15 cellular contexts compared by ENCODE assay signal in the genomic region with DNA sequence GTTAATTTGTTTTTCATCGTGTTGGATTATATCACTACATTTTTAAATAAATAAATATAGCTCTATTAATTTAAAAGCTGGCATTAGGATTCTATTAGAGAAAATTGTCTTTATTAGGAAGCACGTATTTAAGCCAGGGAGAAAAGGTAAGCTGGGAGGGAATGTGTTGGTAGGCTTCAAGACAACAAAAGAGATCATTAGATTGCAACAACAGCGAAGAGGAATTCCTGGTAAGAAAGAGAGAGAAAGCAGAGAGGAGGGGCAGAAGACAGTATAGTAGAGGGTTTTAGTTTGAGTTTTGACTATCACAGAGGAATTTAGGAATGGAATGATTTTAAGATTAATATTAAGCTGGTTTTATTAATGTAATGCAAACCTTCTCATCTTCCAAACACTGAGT.
DNase-seq lines count a peak whose midpoint lies in the region; ATAC-seq and TF ChIP-seq lines count a peak whose summit lies in the region.
"Had no signal": no experiment of that assay in that cellular context is flagged by ENCODE, and none has a peak within 500 bp of the region (broad histone marks: within the 10 kb centered on the region; RNA-seq: fewer than 3 reads in every experiment).

No MANE protein-coding gene starts in this region.

- H3K18ac ChIP-seq in mesendoderm (ENCODE audit: low read length) = no peak overlapping the region

- H3K4me1 Mint-ChIP-seq in WTC11 = peaks cover 15% of the 10 kb centered on the region
- H3K4me1 Mint-ChIP-seq in progenitor cell of endocrine pancreas (ENCODE audit: low read depth) = no peaks in the 10 kb centered on the region
- H3K4me1 Mint-ChIP-seq: CD4-positive, CD25-positive, alpha-beta regulatory T cell had no signal

- H3K4ac ChIP-seq in mesendoderm (ENCODE audit: low read depth, low read length) = no peak overlapping the region

- H3K4me2 ChIP-seq in mesendoderm (ENCODE audit: low read length) = no peak overlapping the region

- no peaks in the 10 kb centered on the region for H3K36me3 ChIP-seq in mesendoderm (ENCODE audit: control insufficient read depth, insufficient read depth, low read length)

- TF ChIP-seq CTCF in WTC11 (IDR thresholded peaks at IDR 0.05) (no peak), progenitor cell of endocrine pancreas (IDR thresholded peaks at IDR 0.05; ENCODE audit: unreplicated experiment) (no peak)

- H3K36me3 Mint-ChIP-seq in WTC11 (no peaks in the 10 kb centered on the region), progenitor cell of endocrine pancreas (ENCODE audit: insufficient read depth) (no peaks in the 10 kb centered on the region)
- H3K36me3 Mint-ChIP-seq: CD4-positive, CD25-positive, alpha-beta regulatory T cell; CD8-positive, alpha-beta T cell had no signal

- no peaks in the 10 kb centered on the region for H3K27me3 Mint-ChIP-seq in WTC11 (ENCODE audit: low read depth)
- no peaks in the 10 kb centered on the region for H3K27me3 Mint-ChIP-seq in progenitor cell of endocrine pancreas
- H3K27me3 Mint-ChIP-seq: CD4-positive, CD25-positive, alpha-beta regulatory T cell had no signal

- CTCF ChIA-PET in WTC11 (lab: Charles Lee) = no interaction called here

- H4K8ac ChIP-seq in mesendoderm (ENCODE audit: low read depth, low read length) = no peak overlapping the region

- DNase-seq in WTC11 (ENCODE audit: low spot score) (no peak), mesendoderm (peak; percentile 36), progenitor cell of endocrine pancreas (ENCODE audit: low spot score, unreplicated experiment) (no peak), CD1c-positive myeloid dendritic cell (ENCODE audit: extremely low spot score) (no peak), NCI-H446 (lab: John Stamatoyannopoulos, UW) (no peak)
- DNase-seq: C1 segment of cervical spinal cord; Caco-2; CD4-positive, CD25-positive, alpha-beta regulatory T cell; CD8-positive, alpha-beta T cell; DMS153; DND-41; GOT3; H9 had no signal

- no peak overlapping the region for H3K23ac ChIP-seq in mesendoderm (ENCODE audit: low read length)

- 100% methylated on average over 1 of the region's 3 CpGs for WGBS in mesendoderm (ENCODE audit: extremely low coverage, insufficient coverage, low lambda C conversion rate)

- H3K56ac ChIP-seq in mesendoderm (ENCODE audit: low read length) = no peak overlapping the region

- no peaks in the 10 kb centered on the region for H3K79me2 ChIP-seq in mesendoderm (ENCODE audit: control insufficient read depth, insufficient read depth, low read length)

- no peak overlapping the region for H2BK15ac ChIP-seq in mesendoderm (replicated peaks; ENCODE audit: low read depth)

- ATAC-seq in WTC11 (peak; percentile 65; the same call in 1 of the 2 replicates), GM18511 (IDR thresholded peaks at IDR 0.05; ENCODE audit: unreplicated experiment) (no peak)
- ATAC-seq: CD8-positive, alpha-beta T cell; HCT116 had no signal

- no peaks in the 10 kb centered on the region for H3K27me3 ChIP-seq in mesendoderm (ENCODE audit: insufficient read depth, low read length, poor library complexity)

- no peak overlapping the region for H3K27ac ChIP-seq in mesendoderm (ENCODE audit: low read depth, low read length)

- no peak overlapping the region for H2BK120ac ChIP-seq in mesendoderm (ENCODE audit: low read depth, low read length)

- no peak overlapping the region for H4K5ac ChIP-seq in mesendoderm (ENCODE audit: low read length)

- H3K4me1 ChIP-seq in mesendoderm (ENCODE audit: control insufficient read depth, low read depth, low read length) = no peaks in the 10 kb centered on the region
- H3K4me1 ChIP-seq: Caco-2 had no signal

- H3K27ac Mint-ChIP-seq in WTC11 (no peak overlapping the region), progenitor cell of endocrine pancreas (peak overlapping the region; percentile 38)
- H3K27ac Mint-ChIP-seq: CD8-positive, alpha-beta T cell had no signal

- POLR2A ChIA-PET in WTC11 (lab: Charles Lee) = interaction anchor here (0.5 kb wide), 1 partner anchor 845 kb away, joined by 5 read pairs; no protein-coding TSS in a partner anchor

- H3K9me3 Mint-ChIP-seq in WTC11 (peaks cover 8% of the 10 kb centered on the region; the same call in 1 of the 2 replicates), progenitor cell of endocrine pancreas (ENCODE audit: low read depth) (no peaks in the 10 kb centered on the region)
- H3K9me3 Mint-ChIP-seq: H9 had no signal

- no peak overlapping the region for H2BK5ac ChIP-seq in mesendoderm (ENCODE audit: low read length)

- H3K9ac ChIP-seq in mesendoderm (ENCODE audit: low read length) = no peak overlapping the region

- no peak overlapping the region for H3K4me3 ChIP-seq in mesendoderm (ENCODE audit: low read length)

- H3K4me3 Mint-ChIP-seq in WTC11 = no peak overlapping the region
- no peak overlapping the region for H3K4me3 Mint-ChIP-seq in progenitor cell of endocrine pancreas (ENCODE audit: low read depth)
- H3K4me3 Mint-ChIP-seq: CD4-positive, CD25-positive, alpha-beta regulatory T cell; CD8-positive, alpha-beta T cell; H9 had no signal

- H2AK5ac ChIP-seq in mesendoderm (ENCODE audit: low read length) = no peak overlapping the region

- no peaks in the 10 kb centered on the region for H3K79me1 ChIP-seq in mesendoderm (ENCODE audit: low read length)

TF ChIP-seq in WTC11, 78 proteins besides CTCF, POLR2A, EP300 and RAD21:
- TF ChIP-seq KAT7 (CRISPR knock-in tag; IDR thresholded peaks at IDR 0.05; ENCODE audit: borderline replicate concordance) (no peak), HMGA2 (CRISPR knock-in tag; IDR thresholded peaks at IDR 0.05) (no peak), NFE2L1 (CRISPR knock-in tag; IDR thresholded peaks at IDR 0.05) (no peak), ZNF121 (CRISPR knock-in tag; IDR thresholded peaks at IDR 0.05) (no peak)
- TF ChIP-seq, protein P1, sequence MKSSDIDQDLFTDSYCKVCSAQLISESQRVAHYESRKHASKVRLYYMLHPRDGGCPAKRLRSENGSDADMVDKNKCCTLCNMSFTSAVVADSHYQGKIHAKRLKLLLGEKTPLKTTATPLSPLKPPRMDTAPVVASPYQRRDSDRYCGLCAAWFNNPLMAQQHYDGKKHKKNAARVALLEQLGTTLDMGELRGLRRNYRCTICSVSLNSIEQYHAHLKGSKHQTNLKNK (CRISPR knock-in tag; IDR thresholded peaks at IDR 0.05) = no peak
- TF ChIP-seq, protein P2, sequence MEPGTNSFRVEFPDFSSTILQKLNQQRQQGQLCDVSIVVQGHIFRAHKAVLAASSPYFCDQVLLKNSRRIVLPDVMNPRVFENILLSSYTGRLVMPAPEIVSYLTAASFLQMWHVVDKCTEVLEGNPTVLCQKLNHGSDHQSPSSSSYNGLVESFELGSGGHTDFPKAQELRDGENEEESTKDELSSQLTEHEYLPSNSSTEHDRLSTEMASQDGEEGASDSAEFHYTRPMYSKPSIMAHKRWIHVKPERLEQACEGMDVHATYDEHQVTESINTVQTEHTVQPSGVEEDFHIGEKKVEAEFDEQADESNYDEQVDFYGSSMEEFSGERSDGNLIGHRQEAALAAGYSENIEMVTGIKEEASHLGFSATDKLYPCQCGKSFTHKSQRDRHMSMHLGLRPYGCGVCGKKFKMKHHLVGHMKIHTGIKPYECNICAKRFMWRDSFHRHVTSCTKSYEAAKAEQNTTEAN (CRISPR knock-in tag; IDR thresholded peaks at IDR 0.05) = no peak
- TF ChIP-seq, protein P3, sequence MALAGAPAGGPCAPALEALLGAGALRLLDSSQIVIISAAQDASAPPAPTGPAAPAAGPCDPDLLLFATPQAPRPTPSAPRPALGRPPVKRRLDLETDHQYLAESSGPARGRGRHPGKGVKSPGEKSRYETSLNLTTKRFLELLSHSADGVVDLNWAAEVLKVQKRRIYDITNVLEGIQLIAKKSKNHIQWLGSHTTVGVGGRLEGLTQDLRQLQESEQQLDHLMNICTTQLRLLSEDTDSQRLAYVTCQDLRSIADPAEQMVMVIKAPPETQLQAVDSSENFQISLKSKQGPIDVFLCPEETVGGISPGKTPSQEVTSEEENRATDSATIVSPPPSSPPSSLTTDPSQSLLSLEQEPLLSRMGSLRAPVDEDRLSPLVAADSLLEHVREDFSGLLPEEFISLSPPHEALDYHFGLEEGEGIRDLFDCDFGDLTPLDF (CRISPR knock-in tag; IDR thresholded peaks at IDR 0.05) = no peak
TF ChIP-seq in WTC11: peak in this region for 0.
